In the genomic region with DNA sequence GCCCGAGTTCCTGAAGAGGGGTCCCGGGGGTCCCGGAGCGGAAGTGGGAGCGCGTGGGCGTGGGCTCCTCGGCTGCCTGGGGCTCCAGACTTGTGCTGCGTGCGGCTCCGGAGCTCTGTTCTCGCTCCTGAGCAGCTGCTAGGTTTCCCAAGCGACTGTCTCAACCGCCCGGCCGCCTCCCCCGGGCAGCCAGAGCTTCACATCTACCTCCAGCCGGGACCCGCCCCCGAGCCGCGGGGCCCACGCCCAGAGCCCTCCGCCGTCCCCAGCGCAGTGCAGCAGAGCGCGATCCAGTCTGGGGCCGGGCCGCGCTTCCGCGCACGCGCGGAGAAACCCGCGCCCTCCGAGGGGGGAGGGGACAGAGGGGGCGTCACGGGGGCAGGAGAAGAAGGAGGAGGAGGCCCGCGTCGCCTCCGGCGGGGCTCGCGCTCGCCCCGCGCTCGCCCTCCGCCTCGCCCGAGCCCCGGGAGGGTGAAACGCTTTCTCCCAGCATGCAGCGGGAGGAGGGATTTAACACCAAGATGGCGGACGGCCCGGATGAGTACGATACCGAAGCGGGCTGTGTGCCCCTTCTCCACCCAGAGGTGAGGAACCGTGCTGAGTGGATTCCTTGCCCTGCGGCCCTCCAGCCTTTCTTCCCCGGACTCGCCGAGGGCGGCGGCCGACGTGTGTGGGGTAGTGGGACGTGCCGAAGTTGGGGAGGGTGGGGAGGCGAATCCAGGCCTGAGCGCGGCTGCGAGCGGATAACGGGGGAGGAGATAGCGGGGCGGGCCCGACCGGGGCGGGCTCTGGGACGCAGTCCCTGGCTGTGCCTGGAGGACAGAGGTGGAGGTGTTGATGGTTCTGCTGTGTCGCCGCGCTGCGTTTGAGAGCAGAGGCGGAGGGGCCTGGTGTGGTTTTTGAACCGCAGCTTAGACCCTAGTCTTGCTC, we compare ENCODE assay signal across 1 cellular context.
TF ChIP-seq lines count a peak whose summit lies in the region.

A gene with protein sequence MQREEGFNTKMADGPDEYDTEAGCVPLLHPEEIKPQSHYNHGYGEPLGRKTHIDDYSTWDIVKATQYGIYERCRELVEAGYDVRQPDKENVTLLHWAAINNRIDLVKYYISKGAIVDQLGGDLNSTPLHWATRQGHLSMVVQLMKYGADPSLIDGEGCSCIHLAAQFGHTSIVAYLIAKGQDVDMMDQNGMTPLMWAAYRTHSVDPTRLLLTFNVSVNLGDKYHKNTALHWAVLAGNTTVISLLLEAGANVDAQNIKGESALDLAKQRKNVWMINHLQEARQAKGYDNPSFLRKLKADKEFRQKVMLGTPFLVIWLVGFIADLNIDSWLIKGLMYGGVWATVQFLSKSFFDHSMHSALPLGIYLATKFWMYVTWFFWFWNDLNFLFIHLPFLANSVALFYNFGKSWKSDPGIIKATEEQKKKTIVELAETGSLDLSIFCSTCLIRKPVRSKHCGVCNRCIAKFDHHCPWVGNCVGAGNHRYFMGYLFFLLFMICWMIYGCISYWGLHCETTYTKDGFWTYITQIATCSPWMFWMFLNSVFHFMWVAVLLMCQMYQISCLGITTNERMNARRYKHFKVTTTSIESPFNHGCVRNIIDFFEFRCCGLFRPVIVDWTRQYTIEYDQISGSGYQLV (plus strand): TSS at position 370 of the 930 bp plus-strand sequence. CDS start 122 bp downstream, at position 492.

TF ChIP-seq in HepG2, 621 proteins besides CTCF, POLR2A, EP300 and RAD21 (continued from another document and continues in another):
- TF ChIP-seq, protein P1, sequence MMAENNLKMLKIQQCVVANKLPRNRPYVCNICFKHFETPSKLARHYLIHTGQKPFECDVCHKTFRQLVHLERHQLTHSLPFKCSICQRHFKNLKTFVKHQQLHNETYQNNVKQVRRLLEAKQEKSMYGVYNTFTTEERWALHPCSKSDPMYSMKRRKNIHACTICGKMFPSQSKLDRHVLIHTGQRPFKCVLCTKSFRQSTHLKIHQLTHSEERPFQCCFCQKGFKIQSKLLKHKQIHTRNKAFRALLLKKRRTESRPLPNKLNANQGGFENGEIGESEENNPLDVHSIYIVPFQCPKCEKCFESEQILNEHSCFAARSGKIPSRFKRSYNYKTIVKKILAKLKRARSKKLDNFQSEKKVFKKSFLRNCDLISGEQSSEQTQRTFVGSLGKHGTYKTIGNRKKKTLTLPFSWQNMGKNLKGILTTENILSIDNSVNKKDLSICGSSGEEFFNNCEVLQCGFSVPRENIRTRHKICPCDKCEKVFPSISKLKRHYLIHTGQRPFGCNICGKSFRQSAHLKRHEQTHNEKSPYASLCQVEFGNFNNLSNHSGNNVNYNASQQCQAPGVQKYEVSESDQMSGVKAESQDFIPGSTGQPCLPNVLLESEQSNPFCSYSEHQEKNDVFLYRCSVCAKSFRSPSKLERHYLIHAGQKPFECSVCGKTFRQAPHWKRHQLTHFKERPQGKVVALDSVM (CRISPR knock-in tag; IDR thresholded peaks at IDR 0.05): no peak; the same call in 1 of the 2 replicates
- TF ChIP-seq PHB2 (IDR thresholded peaks at IDR 0.05; ENCODE audit: partially characterized antibody) (no peak), REL (CRISPR knock-in tag; conservative IDR thresholded peaks at IDR 0.05) (0 out of 2 replicates have a peak, but pooled peaks have one; percentile 73), BRD4 (CRISPR knock-in tag; IDR thresholded peaks at IDR 0.05) (peak; percentile 86), ZNF234 (CRISPR knock-in tag; conservative IDR thresholded peaks at IDR 0.05) (peak; percentile 70; the same call in 1 of the 2 replicates), MLLT10 (CRISPR knock-in tag; IDR thresholded peaks at IDR 0.05) (no peak), DMAP1 (CRISPR knock-in tag; IDR thresholded peaks at IDR 0.05) (peak; percentile 90; the same call in 1 of the 2 replicates), BORCS8-MEF2B (CRISPR knock-in tag; IDR thresholded peaks at IDR 0.05) (peak; percentile 93; the same call in 1 of the 2 replicates), NCOR1 (IDR thresholded peaks at IDR 0.05; ENCODE audit: borderline replicate concordance, low read length) (no peak), ETV5 (CRISPR knock-in tag; IDR thresholded peaks at IDR 0.05; ENCODE audit: borderline replicate concordance) (peak; percentile 24), KLF6 (CRISPR knock-in tag; IDR thresholded peaks at IDR 0.05) (peak; percentile 39; the same call in 1 of the 2 replicates), HDAC6 (IDR thresholded peaks at IDR 0.05; ENCODE audit: low read depth, low read length) (no peak), ZSCAN31 (CRISPR knock-in tag; IDR thresholded peaks at IDR 0.05; ENCODE audit: low read depth) (peak; percentile 61), SMYD3 (CRISPR knock-in tag; IDR thresholded peaks at IDR 0.05) (no peak; the same call in 1 of the 2 replicates), ZNF468 (CRISPR knock-in tag; IDR thresholded peaks at IDR 0.05) (no peak), ELF3 (CRISPR knock-in tag; IDR thresholded peaks at IDR 0.05) (no peak), GATA4 (IDR thresholded peaks at IDR 0.05; ENCODE audit: borderline replicate concordance, low read depth) (no peak), NFIB (CRISPR knock-in tag; IDR thresholded peaks at IDR 0.05; ENCODE audit: borderline replicate concordance) (no peak), ZNF605 (CRISPR knock-in tag; IDR thresholded peaks at IDR 0.05) (peak; percentile 43; the same call in 1 of the 2 replicates), HMG20A (CRISPR knock-in tag; IDR thresholded peaks at IDR 0.05; ENCODE audit: borderline replicate concordance) (no peak; the same call in 1 of the 2 replicates), CC2D1A (CRISPR knock-in tag; IDR thresholded peaks at IDR 0.05) (no peak), ZNF383 (CRISPR knock-in tag; IDR thresholded peaks at IDR 0.05; ENCODE audit: borderline replicate concordance) (0 out of 2 replicates have a peak, but pooled peaks have one; percentile 52), FOXK2 (IDR thresholded peaks at IDR 0.05) (no peak), TSC22D2 (CRISPR knock-in tag; IDR thresholded peaks at IDR 0.05; ENCODE audit: borderline replicate concordance) (no peak), ZNF367 (CRISPR knock-in tag; IDR thresholded peaks at IDR 0.05; ENCODE audit: borderline replicate concordance) (peak; percentile 97)
- TF ChIP-seq, protein P2, sequence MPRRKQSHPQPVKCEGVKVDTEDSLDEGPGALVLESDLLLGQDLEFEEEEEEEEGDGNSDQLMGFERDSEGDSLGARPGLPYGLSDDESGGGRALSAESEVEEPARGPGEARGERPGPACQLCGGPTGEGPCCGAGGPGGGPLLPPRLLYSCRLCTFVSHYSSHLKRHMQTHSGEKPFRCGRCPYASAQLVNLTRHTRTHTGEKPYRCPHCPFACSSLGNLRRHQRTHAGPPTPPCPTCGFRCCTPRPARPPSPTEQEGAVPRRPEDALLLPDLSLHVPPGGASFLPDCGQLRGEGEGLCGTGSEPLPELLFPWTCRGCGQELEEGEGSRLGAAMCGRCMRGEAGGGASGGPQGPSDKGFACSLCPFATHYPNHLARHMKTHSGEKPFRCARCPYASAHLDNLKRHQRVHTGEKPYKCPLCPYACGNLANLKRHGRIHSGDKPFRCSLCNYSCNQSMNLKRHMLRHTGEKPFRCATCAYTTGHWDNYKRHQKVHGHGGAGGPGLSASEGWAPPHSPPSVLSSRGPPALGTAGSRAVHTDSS (CRISPR knock-in tag; conservative IDR thresholded peaks at IDR 0.05): no peak
- TF ChIP-seq, protein P3, sequence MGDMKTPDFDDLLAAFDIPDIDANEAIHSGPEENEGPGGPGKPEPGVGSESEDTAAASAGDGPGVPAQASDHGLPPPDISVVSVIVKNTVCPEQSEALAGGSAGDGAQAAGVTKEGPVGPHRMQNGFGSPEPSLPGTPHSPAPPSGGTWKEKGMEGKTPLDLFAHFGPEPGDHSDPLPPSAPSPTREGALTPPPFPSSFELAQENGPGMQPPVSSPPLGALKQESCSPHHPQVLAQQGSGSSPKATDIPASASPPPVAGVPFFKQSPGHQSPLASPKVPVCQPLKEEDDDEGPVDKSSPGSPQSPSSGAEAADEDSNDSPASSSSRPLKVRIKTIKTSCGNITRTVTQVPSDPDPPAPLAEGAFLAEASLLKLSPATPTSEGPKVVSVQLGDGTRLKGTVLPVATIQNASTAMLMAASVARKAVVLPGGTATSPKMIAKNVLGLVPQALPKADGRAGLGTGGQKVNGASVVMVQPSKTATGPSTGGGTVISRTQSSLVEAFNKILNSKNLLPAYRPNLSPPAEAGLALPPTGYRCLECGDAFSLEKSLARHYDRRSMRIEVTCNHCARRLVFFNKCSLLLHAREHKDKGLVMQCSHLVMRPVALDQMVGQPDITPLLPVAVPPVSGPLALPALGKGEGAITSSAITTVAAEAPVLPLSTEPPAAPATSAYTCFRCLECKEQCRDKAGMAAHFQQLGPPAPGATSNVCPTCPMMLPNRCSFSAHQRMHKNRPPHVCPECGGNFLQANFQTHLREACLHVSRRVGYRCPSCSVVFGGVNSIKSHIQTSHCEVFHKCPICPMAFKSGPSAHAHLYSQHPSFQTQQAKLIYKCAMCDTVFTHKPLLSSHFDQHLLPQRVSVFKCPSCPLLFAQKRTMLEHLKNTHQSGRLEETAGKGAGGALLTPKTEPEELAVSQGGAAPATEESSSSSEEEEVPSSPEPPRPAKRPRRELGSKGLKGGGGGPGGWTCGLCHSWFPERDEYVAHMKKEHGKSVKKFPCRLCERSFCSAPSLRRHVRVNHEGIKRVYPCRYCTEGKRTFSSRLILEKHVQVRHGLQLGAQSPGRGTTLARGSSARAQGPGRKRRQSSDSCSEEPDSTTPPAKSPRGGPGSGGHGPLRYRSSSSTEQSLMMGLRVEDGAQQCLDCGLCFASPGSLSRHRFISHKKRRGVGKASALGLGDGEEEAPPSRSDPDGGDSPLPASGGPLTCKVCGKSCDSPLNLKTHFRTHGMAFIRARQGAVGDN (CRISPR knock-in tag; IDR thresholded peaks at IDR 0.05): peak; percentile 91
- TF ChIP-seq, protein P4, sequence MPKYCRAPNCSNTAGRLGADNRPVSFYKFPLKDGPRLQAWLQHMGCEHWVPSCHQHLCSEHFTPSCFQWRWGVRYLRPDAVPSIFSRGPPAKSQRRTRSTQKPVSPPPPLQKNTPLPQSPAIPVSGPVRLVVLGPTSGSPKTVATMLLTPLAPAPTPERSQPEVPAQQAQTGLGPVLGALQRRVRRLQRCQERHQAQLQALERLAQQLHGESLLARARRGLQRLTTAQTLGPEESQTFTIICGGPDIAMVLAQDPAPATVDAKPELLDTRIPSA (CRISPR knock-in tag; IDR thresholded peaks at IDR 0.05; ENCODE audit: borderline replicate concordance): peak; percentile 83; the same call in 1 of the 2 replicates
- TF ChIP-seq, protein P5, sequence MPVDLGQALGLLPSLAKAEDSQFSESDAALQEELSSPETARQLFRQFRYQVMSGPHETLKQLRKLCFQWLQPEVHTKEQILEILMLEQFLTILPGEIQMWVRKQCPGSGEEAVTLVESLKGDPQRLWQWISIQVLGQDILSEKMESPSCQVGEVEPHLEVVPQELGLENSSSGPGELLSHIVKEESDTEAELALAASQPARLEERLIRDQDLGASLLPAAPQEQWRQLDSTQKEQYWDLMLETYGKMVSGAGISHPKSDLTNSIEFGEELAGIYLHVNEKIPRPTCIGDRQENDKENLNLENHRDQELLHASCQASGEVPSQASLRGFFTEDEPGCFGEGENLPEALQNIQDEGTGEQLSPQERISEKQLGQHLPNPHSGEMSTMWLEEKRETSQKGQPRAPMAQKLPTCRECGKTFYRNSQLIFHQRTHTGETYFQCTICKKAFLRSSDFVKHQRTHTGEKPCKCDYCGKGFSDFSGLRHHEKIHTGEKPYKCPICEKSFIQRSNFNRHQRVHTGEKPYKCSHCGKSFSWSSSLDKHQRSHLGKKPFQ (CRISPR knock-in tag; IDR thresholded peaks at IDR 0.05; ENCODE audit: insufficient replicate concordance): no peak
- TF ChIP-seq, protein P6, sequence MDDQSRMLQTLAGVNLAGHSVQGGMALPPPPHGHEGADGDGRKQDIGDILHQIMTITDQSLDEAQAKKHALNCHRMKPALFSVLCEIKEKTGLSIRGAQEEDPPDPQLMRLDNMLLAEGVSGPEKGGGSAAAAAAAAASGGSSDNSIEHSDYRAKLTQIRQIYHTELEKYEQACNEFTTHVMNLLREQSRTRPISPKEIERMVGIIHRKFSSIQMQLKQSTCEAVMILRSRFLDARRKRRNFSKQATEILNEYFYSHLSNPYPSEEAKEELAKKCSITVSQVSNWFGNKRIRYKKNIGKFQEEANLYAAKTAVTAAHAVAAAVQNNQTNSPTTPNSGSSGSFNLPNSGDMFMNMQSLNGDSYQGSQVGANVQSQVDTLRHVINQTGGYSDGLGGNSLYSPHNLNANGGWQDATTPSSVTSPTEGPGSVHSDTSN (CRISPR knock-in tag; IDR thresholded peaks at IDR 0.05; ENCODE audit: borderline replicate concordance): no peak
- TF ChIP-seq, protein P7, sequence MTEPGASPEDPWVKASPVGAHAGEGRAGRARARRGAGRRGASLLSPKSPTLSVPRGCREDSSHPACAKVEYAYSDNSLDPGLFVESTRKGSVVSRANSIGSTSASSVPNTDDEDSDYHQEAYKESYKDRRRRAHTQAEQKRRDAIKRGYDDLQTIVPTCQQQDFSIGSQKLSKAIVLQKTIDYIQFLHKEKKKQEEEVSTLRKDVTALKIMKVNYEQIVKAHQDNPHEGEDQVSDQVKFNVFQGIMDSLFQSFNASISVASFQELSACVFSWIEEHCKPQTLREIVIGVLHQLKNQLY (CRISPR knock-in tag; IDR thresholded peaks at IDR 0.05): no peak
- TF ChIP-seq, protein P8, sequence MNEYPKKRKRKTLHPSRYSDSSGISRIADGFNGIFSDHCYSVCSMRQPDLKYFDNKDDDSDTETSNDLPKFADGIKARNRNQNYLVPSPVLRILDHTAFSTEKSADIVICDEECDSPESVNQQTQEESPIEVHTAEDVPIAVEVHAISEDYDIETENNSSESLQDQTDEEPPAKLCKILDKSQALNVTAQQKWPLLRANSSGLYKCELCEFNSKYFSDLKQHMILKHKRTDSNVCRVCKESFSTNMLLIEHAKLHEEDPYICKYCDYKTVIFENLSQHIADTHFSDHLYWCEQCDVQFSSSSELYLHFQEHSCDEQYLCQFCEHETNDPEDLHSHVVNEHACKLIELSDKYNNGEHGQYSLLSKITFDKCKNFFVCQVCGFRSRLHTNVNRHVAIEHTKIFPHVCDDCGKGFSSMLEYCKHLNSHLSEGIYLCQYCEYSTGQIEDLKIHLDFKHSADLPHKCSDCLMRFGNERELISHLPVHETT (CRISPR knock-in tag; conservative IDR thresholded peaks at IDR 0.05): no peak; the same call in 1 of the 2 replicates
- TF ChIP-seq, protein P9, sequence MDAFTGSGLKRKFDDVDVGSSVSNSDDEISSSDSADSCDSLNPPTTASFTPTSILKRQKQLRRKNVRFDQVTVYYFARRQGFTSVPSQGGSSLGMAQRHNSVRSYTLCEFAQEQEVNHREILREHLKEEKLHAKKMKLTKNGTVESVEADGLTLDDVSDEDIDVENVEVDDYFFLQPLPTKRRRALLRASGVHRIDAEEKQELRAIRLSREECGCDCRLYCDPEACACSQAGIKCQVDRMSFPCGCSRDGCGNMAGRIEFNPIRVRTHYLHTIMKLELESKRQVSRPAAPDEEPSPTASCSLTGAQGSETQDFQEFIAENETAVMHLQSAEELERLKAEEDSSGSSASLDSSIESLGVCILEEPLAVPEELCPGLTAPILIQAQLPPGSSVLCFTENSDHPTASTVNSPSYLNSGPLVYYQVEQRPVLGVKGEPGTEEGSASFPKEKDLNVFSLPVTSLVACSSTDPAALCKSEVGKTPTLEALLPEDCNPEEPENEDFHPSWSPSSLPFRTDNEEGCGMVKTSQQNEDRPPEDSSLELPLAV (CRISPR knock-in tag; conservative IDR thresholded peaks at IDR 0.05; ENCODE audit: low read depth): 0 out of 2 replicates have a peak, but pooled peaks have one; percentile 49
- TF ChIP-seq, protein P10, sequence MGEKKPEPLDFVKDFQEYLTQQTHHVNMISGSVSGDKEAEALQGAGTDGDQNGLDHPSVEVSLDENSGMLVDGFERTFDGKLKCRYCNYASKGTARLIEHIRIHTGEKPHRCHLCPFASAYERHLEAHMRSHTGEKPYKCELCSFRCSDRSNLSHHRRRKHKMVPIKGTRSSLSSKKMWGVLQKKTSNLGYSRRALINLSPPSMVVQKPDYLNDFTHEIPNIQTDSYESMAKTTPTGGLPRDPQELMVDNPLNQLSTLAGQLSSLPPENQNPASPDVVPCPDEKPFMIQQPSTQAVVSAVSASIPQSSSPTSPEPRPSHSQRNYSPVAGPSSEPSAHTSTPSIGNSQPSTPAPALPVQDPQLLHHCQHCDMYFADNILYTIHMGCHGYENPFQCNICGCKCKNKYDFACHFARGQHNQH (CRISPR knock-in tag; IDR thresholded peaks at IDR 0.05): no peak
